8 cellular contexts compared by ENCODE assay signal in the genomic region with DNA sequence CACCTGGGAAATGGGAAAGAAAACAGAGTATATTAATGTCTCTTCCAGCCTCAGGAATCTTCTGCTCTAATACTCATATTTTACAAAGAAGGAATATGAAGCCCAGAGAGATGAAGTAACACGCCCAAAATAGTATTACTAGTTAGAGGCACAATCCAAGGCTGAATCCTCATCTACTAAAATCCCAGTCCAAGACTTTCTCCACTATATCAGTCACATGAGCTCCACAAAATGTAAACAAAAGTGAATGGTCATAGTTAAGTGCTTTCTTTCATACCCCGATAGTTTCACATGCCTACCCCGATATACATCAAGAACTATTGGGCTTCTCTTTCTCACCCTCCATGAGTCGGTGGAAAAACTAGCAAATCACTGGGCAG. TPM values are rescaled to one million over a fixed set of nuclear protein-coding genes. Genes with fewer than 3 reads are reported as not detected.
DNase-seq lines count a peak whose midpoint lies in the region; ATAC-seq and TF ChIP-seq lines count a peak whose summit lies in the region.

No MANE protein-coding gene starts in this region.

- H3K4me3 Mint-ChIP-seq in H9: peak overlapping the region; percentile 88 to 95
- H3K4me3 Mint-ChIP-seq in glutamatergic neuron (ENCODE audit: unreplicated experiment): peak overlapping the region; percentile 95

- H3K4ac ChIP-seq in H9 (ENCODE audit: low read depth, low read length): no peak overlapping the region

- H3K27ac Mint-ChIP-seq in H9 (peak overlapping the region; percentile 78 to 96 (median 91); a peak in 6 of 7 replicates), glutamatergic neuron (ENCODE audit: unreplicated experiment) (peak overlapping the region; percentile 91)

- H2BK120ac ChIP-seq in H9 (ENCODE audit: low read depth, low read length, poor library complexity, severe bottlenecking): no peak overlapping the region

- no peaks in the 10 kb centered on the region for H3K79me1 ChIP-seq in H9 (ENCODE audit: insufficient read depth, low read depth, low read length, poor library complexity, severe bottlenecking)

- peaks cover 2% of the 10 kb centered on the region; the same call in 1 of the 2 replicates for H3K79me2 ChIP-seq in H9 (ENCODE audit: insufficient read depth, low read length)

- H4K8ac ChIP-seq in H9 (replicated peaks; ENCODE audit: insufficient read length, low read depth, low read length): no peak overlapping the region

- H4K5ac ChIP-seq in H9 (ENCODE audit: insufficient read length, low read depth, low read length): no peak overlapping the region

- DNase-seq in H9 (no peak), WERI-Rb-1 (no peak), glutamatergic neuron (no peak), gastrocnemius medialis (no peak), GM13977 (ENCODE audit: low spot score) (no peak)

- in situ Hi-C loops in gastrocnemius medialis (cut with MboI; ENCODE audit: low sequenced_read_pairs in 4 of 4) (loop anchor here in 1 of 4 donors (10.0 kb wide), 1 partner anchor 138 kb away; the partner anchor contains the start of gene MED13), GM13977 (cut with MboI; ENCODE audit: low pct_unique_long_range_greater_than_20kb, low sequenced_read_pairs, unreplicated experiment) (no loop called here)

- H3K27ac ChIP-seq in H9 (ENCODE audit: insufficient read length, low read depth, low read length) (no peak overlapping the region), WERI-Rb-1 (peak overlapping the region; percentile 84), gastrocnemius medialis (peak overlapping the region; percentile 80 to 83 (median 82))

- intact Hi-C loops in gastrocnemius medialis (cut with DNase I; ENCODE audit: low total_unique reads): loop anchor here (10.0 kb wide), 1 partner anchor 1848 kb away; the partner anchor contains the start of genes CCDC47 and DDX42

- no peak overlapping the region for H3K56ac ChIP-seq in H9 (ENCODE audit: insufficient read length, low read depth, low read length)

- H3K14ac ChIP-seq in H9 (ENCODE audit: insufficient read depth, low read length): no peak overlapping the region; the same call in 1 of the 2 replicates

- no peak overlapping the region for H2AK5ac ChIP-seq in H9 (ENCODE audit: insufficient read length, low read length)

- no peak overlapping the region for H2BK15ac ChIP-seq in H9 (ENCODE audit: low read depth, low read length)

- H3K4me1 ChIP-seq in H9 (ENCODE audit: insufficient read depth, low read length) (no peaks in the 10 kb centered on the region), gastrocnemius medialis (peaks cover 11 to 12% of the 10 kb centered on the region in 2 donors)

- H3K4me2 ChIP-seq in H9 (ENCODE audit: insufficient read depth, insufficient read length, low read length): peak overlapping the region; percentile 87

- no peak overlapping the region for H3K23ac ChIP-seq in H9 (ENCODE audit: insufficient read length, low read depth, low read length)

- no peaks in the 10 kb centered on the region for H3K9me3 ChIP-seq in H9 (ENCODE audit: control insufficient read depth, low read depth, low read length)
- no peaks in the 10 kb centered on the region for H3K9me3 ChIP-seq in WERI-Rb-1 (ENCODE audit: severe bottlenecking)
- no peaks in the 10 kb centered on the region for H3K9me3 ChIP-seq in gastrocnemius medialis

- TF ChIP-seq POLR2A in gastrocnemius medialis (IDR thresholded peaks at IDR 0.05): no peak

- H3K4me1 Mint-ChIP-seq in H9 (peaks cover 11% of the 10 kb centered on the region in 2 experiments), glutamatergic neuron (ENCODE audit: low read depth, unreplicated experiment) (peaks cover 8% of the 10 kb centered on the region)

- H3K9me3 Mint-ChIP-seq in H9 (no peaks in the 10 kb centered on the region), glutamatergic neuron (ENCODE audit: unreplicated experiment) (peaks cover 5% of the 10 kb centered on the region)

- H2AFZ ChIP-seq in H9 (ENCODE audit: low read length): no peak overlapping the region

- no peak overlapping the region for H4K91ac ChIP-seq in H9 (ENCODE audit: insufficient read length, low read depth, low read length)

- ATAC-seq in gastrocnemius medialis: peak; percentile 32 to 45
- ATAC-seq in esophagus mucosa: no peak
- no peak for ATAC-seq in HG03159 (IDR thresholded peaks at IDR 0.05; ENCODE audit: unreplicated experiment)
- no peak for ATAC-seq in HG03045 (IDR thresholded peaks at IDR 0.05; ENCODE audit: unreplicated experiment)

- H3K9ac ChIP-seq in H9 (ENCODE audit: extremely low read depth, insufficient read length, low read length): peak overlapping the region; percentile 78

- no peak for TF ChIP-seq CTCF in H9 (conservative IDR thresholded peaks at IDR 0.05)
- no peak for TF ChIP-seq CTCF in WERI-Rb-1 (IDR thresholded peaks at IDR 0.05; ENCODE audit: low read depth, low read length)
- no peak for TF ChIP-seq CTCF in glutamatergic neuron (IDR thresholded peaks at IDR 0.05; ENCODE audit: partially characterized antibody, unreplicated experiment)
- no peak for TF ChIP-seq CTCF in gastrocnemius medialis (IDR thresholded peaks at IDR 0.05 in 4 of 5, conservative IDR thresholded peaks at IDR 0.05 in 1 of 5)
- no peak for TF ChIP-seq CTCF in GM13977 (IDR thresholded peaks at IDR 0.05; ENCODE audit: extremely low read depth, insufficient read depth, missing control alignments)

- WGBS in H9 (ENCODE audit: extremely low coverage, insufficient read length, low lambda C conversion rate): no CpG with 5 or more reads among the region's 4 CpGs

- peaks cover 2% of the 10 kb centered on the region; the same call in 1 of the 2 replicates for H3K27me3 Mint-ChIP-seq in H9 (ENCODE audit: low read depth)
- peaks cover 2% of the 10 kb centered on the region for H3K27me3 Mint-ChIP-seq in glutamatergic neuron (ENCODE audit: unreplicated experiment)

- H2BK5ac ChIP-seq in H9 (ENCODE audit: insufficient read length, low read length): no peak overlapping the region

- H3K18ac ChIP-seq in H9 (ENCODE audit: insufficient read length, low read depth, low read length): no peak overlapping the region

- H3K36me3 ChIP-seq in WERI-Rb-1 (peaks cover 38% of the 10 kb centered on the region), gastrocnemius medialis (peaks cover 0 to 24% of the 10 kb centered on the region in 2 donors)

- H2BK20ac ChIP-seq in H9 (ENCODE audit: low read depth, low read length, poor library complexity, severe bottlenecking): no peak overlapping the region

- H3K4me3 ChIP-seq in WERI-Rb-1 (ENCODE audit: low read depth, low read length) (peak overlapping the region; percentile 91), gastrocnemius medialis (peak overlapping the region; percentile 72 to 78 (median 74))

- H3K36me3 Mint-ChIP-seq in H9 (ENCODE audit: insufficient read depth in 1 of 3, low read depth in 3 of 3) (peaks cover 10 to 32% (median 28%) of the 10 kb centered on the region in 3 experiments; a peak in 6 of 7 replicates), glutamatergic neuron (ENCODE audit: unreplicated experiment) (no peaks in the 10 kb centered on the region)

- H2BK12ac ChIP-seq in H9 (ENCODE audit: insufficient read length, low read depth, low read length): no peak overlapping the region

- no peaks in the 10 kb centered on the region for H4K20me1 ChIP-seq in H9 (ENCODE audit: control insufficient read depth, insufficient read depth, insufficient read length)

- H3K27me3 ChIP-seq in H9 (ENCODE audit: insufficient read depth, low read length) (no peaks in the 10 kb centered on the region), WERI-Rb-1 (ENCODE audit: insufficient read depth, low read depth, severe bottlenecking) (no peaks in the 10 kb centered on the region), gastrocnemius medialis (no peaks in the 10 kb centered on the region)

- H3K23me2 ChIP-seq in H9 (ENCODE audit: insufficient read length, low read depth, low read length, poor library complexity, severe bottlenecking): peaks cover 6% of the 10 kb centered on the region

- no peak overlapping the region for H3T11ph ChIP-seq in H9 (ENCODE audit: low read length)

RNA-seq across cellular contexts. Expression of gene INTS2, which starts 1.0 kb away (rescaled TPM):
- total RNA-seq in H9 (2021) (20.8 and 21.3 TPM in 2 replicates), glutamatergic neuron (ENCODE audit: unreplicated experiment) (16.9 TPM), gastrocnemius medialis (10 to 100 TPM in 1 of 4 donors, 1 to 10 TPM in 3; 3.3 to 12.0 (median 6.1) TPM), esophagus mucosa (8.6 TPM)

Comparison
In these comparisons a context has a peak if more than half of its experiments do, and no peak if none do; other contexts are left out.
1. ATAC-seq: peak in gastrocnemius medialis (2 of 2); none in esophagus mucosa (single experiment), HG03159 (single experiment) and HG03045 (single experiment).